Comparison of ENCODE assay signal across 17 cellular contexts in genomic region chr12:80272516-80272915, GRCh38.
DNase-seq lines count a peak whose midpoint lies in the region; ATAC-seq and TF ChIP-seq lines count a peak whose summit lies in the region.
"Had no signal": no experiment of that assay in that cellular context is flagged by ENCODE, and none has a peak within 500 bp of the region (broad histone marks: within the 10 kb centered on the region; RNA-seq: fewer than 3 reads in every experiment).

No MANE protein-coding gene starts in this region.

- H3K4me2 ChIP-seq in GM23248 (ENCODE audit: unreplicated experiment) (no peak overlapping the region), osteoblast (ENCODE audit: insufficient read depth, low read length) (no peak overlapping the region), PC-3 (ENCODE audit: low read length) (no peak overlapping the region)
- H3K4me2 ChIP-seq: GM23338 had no signal

- no peak for DNase-seq in GM23248
- peak; percentile 35 for DNase-seq in NCI-H2171 treated with DMSO at 0.1 percent for 48 hours (lab: John Stamatoyannopoulos, UW)
- DNase-seq in adipocyte (ENCODE audit: low read depth): peak; percentile 7
- no peak for DNase-seq in osteoblast (ENCODE audit: insufficient read length, low spot score, missing footprints)
- no peak for DNase-seq in NCI-H2081 (lab: John Stamatoyannopoulos, UW)
- no peak for DNase-seq in PC-3
- no peak for DNase-seq in activated CD8-positive, alpha-beta memory T cell treated with anti-CD3 and anti-CD28 coated beads, Interleukin-2, amount 10 ng/mL, durations not matched to agents 7 days and 5 days
- DNase-seq: BE2C; CD4-positive, alpha-beta T cell; KG1; NCI-H146; NCI-H510A; NK-92 treated with Interleukin-12 subunit alpha and Interleukin-12 subunit beta, amount 100 ng/mL, for 24 hours; SHP77 treated with DMSO at 0.1 percent for 48 hours; T-helper 17 cell had no signal

- H3K4me3 ChIP-seq in GM23248 (no peak overlapping the region), adipocyte (ENCODE audit: low read length) (no peak overlapping the region), osteoblast (ENCODE audit: insufficient read depth, low read length) (no peak overlapping the region), PC-3 (ENCODE audit: low read length) (no peak overlapping the region)
- H3K4me3 ChIP-seq: GM23338 had no signal

- peaks cover 9% of the 10 kb centered on the region for H3K27me3 Mint-ChIP-seq in activated CD8-positive, alpha-beta memory T cell treated with anti-CD3 and anti-CD28 coated beads, Interleukin-2, amount 10 ng/mL, durations not matched to agents 7 days and 5 days

- no TSS peak for BruUV-seq in PC-3 (replicated peaks; lab: Mats Ljungman, UMichigan)

- H3K9me3 ChIP-seq in GM23248 (ENCODE audit: low read depth) (no peaks in the 10 kb centered on the region), adipocyte (ENCODE audit: control insufficient read depth, low read length) (no peaks in the 10 kb centered on the region), osteoblast (ENCODE audit: low read depth, low read length) (no peaks in the 10 kb centered on the region), PC-3 (ENCODE audit: low read length) (no peaks in the 10 kb centered on the region)
- H3K9me3 ChIP-seq: BE2C had no signal

- H3K27ac ChIP-seq in GM23248 (no peak overlapping the region), osteoblast (ENCODE audit: low read depth, low read length) (no peak overlapping the region), PC-3 (ENCODE audit: low read length) (no peak overlapping the region)

- no peaks in the 10 kb centered on the region for H3K79me2 ChIP-seq in GM23248 (ENCODE audit: insufficient read depth)
- no peaks in the 10 kb centered on the region for H3K79me2 ChIP-seq in osteoblast (ENCODE audit: insufficient read depth, low read length)
- H3K79me2 ChIP-seq in PC-3 (ENCODE audit: low read length): no peaks in the 10 kb centered on the region

- H3K9me2 ChIP-seq in GM23248 (ENCODE audit: insufficient read depth) (no peaks in the 10 kb centered on the region), PC-3 (replicated peaks; ENCODE audit: low read length) (no peaks in the 10 kb centered on the region)

- H3K4me1 Mint-ChIP-seq in activated CD8-positive, alpha-beta memory T cell treated with anti-CD3 and anti-CD28 coated beads, Interleukin-2, amount 10 ng/mL, durations not matched to agents 7 days and 5 days: no peaks in the 10 kb centered on the region
- H3K4me1 Mint-ChIP-seq: GM23338, T-helper 17 cell had no signal

- H3K36me3 Mint-ChIP-seq in activated CD8-positive, alpha-beta memory T cell treated with anti-CD3 and anti-CD28 coated beads, Interleukin-2, amount 10 ng/mL, durations not matched to agents 7 days and 5 days: no peaks in the 10 kb centered on the region

- H3F3A ChIP-seq in GM23248 (ENCODE audit: insufficient read depth) (peaks cover 13% of the 10 kb centered on the region), PC-3 (ENCODE audit: low read length, unreplicated experiment) (no peaks in the 10 kb centered on the region)

- H2AFZ ChIP-seq in GM23248: 0 out of 2 replicates have a peak overlapping the region, but pooled peaks have one; percentile 41
- H2AFZ ChIP-seq in osteoblast (ENCODE audit: low read length): peak overlapping the region; percentile 44
- no peak overlapping the region for H2AFZ ChIP-seq in PC-3 (ENCODE audit: low read length)
- H2AFZ ChIP-seq: GM23338 had no signal

- POLR2A ChIA-PET in PC-3 (lab: Charles Lee; ENCODE audit: unreplicated experiment): interaction anchor here (0.7 kb wide), 1 partner anchor 15 kb away, joined by 3 read pairs; no protein-coding TSS in a partner anchor

- CTCF ChIA-PET in PC-3 (lab: Charles Lee): no interaction called here
- CTCF ChIA-PET in activated CD8-positive, alpha-beta memory T cell treated with anti-CD3 and anti-CD28 coated beads, Interleukin-2, amount 10 ng/mL, durations not matched to agents 7 days and 5 days (lab: Charles Lee): no interaction called here

- 12 to 28% methylated on average over 2 of the region's 2 CpGs for WGBS in GM23248 (ENCODE audit: low coverage in 1 of 2, low lambda C conversion rate in 2 of 2, missing lambda C conversion rate in 2 of 2), 2 experiments

- H3K36me3 ChIP-seq in GM23248 (ENCODE audit: low read depth) (no peaks in the 10 kb centered on the region), adipocyte (ENCODE audit: control insufficient read depth, insufficient read depth, low read length, severe bottlenecking) (no peaks in the 10 kb centered on the region), osteoblast (ENCODE audit: insufficient read depth, low read length) (no peaks in the 10 kb centered on the region), PC-3 (ENCODE audit: low read depth, low read length) (no peaks in the 10 kb centered on the region)
- H3K36me3 ChIP-seq: BE2C had no signal

- no peak for ATAC-seq in PC-3
- no peak for ATAC-seq in activated CD8-positive, alpha-beta memory T cell treated with anti-CD3 and anti-CD28 coated beads, Interleukin-2, amount 10 ng/mL, durations not matched to agents 7 days and 5 days
- ATAC-seq: GM23338, HCT116, T-helper 17 cell had no signal

- H3K9me3 Mint-ChIP-seq in activated CD8-positive, alpha-beta memory T cell treated with anti-CD3 and anti-CD28 coated beads, Interleukin-2, amount 10 ng/mL, durations not matched to agents 7 days and 5 days (ENCODE audit: low read depth): no peaks in the 10 kb centered on the region
- H3K9me3 Mint-ChIP-seq: CD4-positive, alpha-beta T cell; GM23338 had no signal

- no peak overlapping the region for H3K4me3 Mint-ChIP-seq in activated CD8-positive, alpha-beta memory T cell treated with anti-CD3 and anti-CD28 coated beads, Interleukin-2, amount 10 ng/mL, durations not matched to agents 7 days and 5 days
- H3K4me3 Mint-ChIP-seq: CD4-positive, alpha-beta T cell; GM23338; T-helper 17 cell had no signal

- TF ChIP-seq CTCF in osteoblast (IDR thresholded peaks at IDR 0.05; ENCODE audit: extremely low read depth, low read depth, low read length): no peak
- no peak for TF ChIP-seq CTCF in PC-3 (conservative IDR thresholded peaks at IDR 0.05; ENCODE audit: low read depth, low read length)

- no peak overlapping the region for H3K27ac Mint-ChIP-seq in activated CD8-positive, alpha-beta memory T cell treated with anti-CD3 and anti-CD28 coated beads, Interleukin-2, amount 10 ng/mL, durations not matched to agents 7 days and 5 days
- H3K27ac Mint-ChIP-seq: CD4-positive, alpha-beta T cell; GM23338; T-helper 17 cell had no signal

- no peak overlapping the region for H3K9ac ChIP-seq in GM23248
- no peak overlapping the region for H3K9ac ChIP-seq in adipocyte (ENCODE audit: low read length)
- no peak overlapping the region for H3K9ac ChIP-seq in PC-3 (ENCODE audit: low read length)

- H3K27me3 ChIP-seq in GM23248 (replicated peaks; ENCODE audit: insufficient read depth): no peaks in the 10 kb centered on the region
- no peaks in the 10 kb centered on the region for H3K27me3 ChIP-seq in adipocyte (replicated peaks; ENCODE audit: control insufficient read depth, insufficient read depth, low read length)
- H3K27me3 ChIP-seq in osteoblast (ENCODE audit: insufficient read depth, low read length): no peaks in the 10 kb centered on the region
- no peaks in the 10 kb centered on the region for H3K27me3 ChIP-seq in PC-3 (ENCODE audit: low read length)

- intact Hi-C loops in PC-3 (cut with micrococcal nuclease): loop anchor here (10.0 kb wide), 1 partner anchor 238 kb away; no protein-coding TSS in a partner anchor

- in situ Hi-C loops in GM23248 (cut with MboI): loop anchor here (25.0 kb wide), 1 partner anchor 860 kb away; no protein-coding TSS in a partner anchor

- H3K4me1 ChIP-seq in GM23248 (ENCODE audit: insufficient read depth) (peaks cover 24% of the 10 kb centered on the region), adipocyte (ENCODE audit: control insufficient read depth, insufficient read depth, low read length) (peaks cover 36% of the 10 kb centered on the region), osteoblast (ENCODE audit: insufficient read depth, low read length) (peaks cover 22% of the 10 kb centered on the region), PC-3 (ENCODE audit: insufficient read depth, low read length) (peaks cover 20% of the 10 kb centered on the region)
- H3K4me1 ChIP-seq: BE2C had no signal

- H4K20me1 ChIP-seq in GM23248 (ENCODE audit: insufficient read depth): no peaks in the 10 kb centered on the region
- no peaks in the 10 kb centered on the region for H4K20me1 ChIP-seq in osteoblast (ENCODE audit: insufficient read depth, low read length)
- H4K20me1 ChIP-seq in PC-3 (ENCODE audit: low read length): no peaks in the 10 kb centered on the region

Comparison
In these comparisons a context has a peak if more than half of its experiments do, and no peak if none do; other contexts are left out.
1. DNase-seq: peak in NCI-H2171 treated with DMSO at 0.1 percent for 48 hours (single experiment) and adipocyte (single experiment); none in GM23248 (single experiment), osteoblast (single experiment), NCI-H2081 (0 of 2), PC-3 (single experiment) and activated CD8-positive, alpha-beta memory T cell treated with anti-CD3 and anti-CD28 coated beads, Interleukin-2, amount 10 ng/mL, durations not matched to agents 7 days and 5 days (single experiment).